8 cellular contexts compared by ENCODE assay signal in the genomic region with DNA sequence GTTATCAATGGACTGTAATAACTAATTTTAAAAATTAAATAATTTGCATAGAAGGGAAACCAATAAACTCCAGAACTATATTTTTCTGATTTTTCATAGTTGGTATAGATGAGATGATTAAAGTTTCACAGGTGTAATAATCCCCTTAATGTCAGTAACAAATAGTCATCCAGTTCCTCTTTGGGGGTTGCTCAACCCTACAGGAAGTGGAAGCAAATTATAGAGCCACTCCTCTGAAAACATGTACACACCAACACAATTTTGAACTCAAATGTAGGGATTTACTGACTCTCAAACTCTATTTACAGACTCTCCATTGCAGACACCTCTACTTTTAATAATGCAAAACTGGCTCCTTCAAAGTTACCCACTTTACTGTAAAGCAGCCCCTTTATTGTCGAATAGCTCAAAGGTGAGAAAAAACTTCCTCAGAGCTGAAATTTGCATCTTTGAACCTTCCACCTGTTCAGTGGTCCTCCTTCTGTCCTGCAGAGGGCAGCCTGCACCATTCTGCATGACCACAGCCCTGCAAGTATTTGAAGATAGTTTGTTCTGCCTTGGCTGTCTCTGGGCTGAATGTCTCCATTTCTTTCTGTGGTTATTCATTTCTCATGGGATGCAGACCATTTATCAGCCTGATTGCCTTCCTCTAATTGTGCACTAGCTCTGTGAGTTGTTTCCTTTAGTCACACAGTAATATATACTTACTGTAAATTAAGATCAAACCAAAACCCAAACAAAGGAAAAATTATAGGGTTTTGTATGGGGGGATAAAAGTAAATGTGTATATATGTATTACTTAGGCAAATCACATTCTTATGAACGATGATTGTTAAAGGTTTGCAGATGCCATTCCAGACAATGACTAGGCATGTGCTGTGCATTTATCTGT.
DNase-seq lines count a peak whose midpoint lies in the region; ATAC-seq and TF ChIP-seq lines count a peak whose summit lies in the region.

No MANE protein-coding gene starts in this region.

- H3K9me3 Mint-ChIP-seq in WTC11 = no peaks in the 10 kb centered on the region

- TF ChIP-seq CTCF in GM13977 (IDR thresholded peaks at IDR 0.05; ENCODE audit: extremely low read depth, insufficient read depth, missing control alignments) (peak; percentile 86), WTC11 (IDR thresholded peaks at IDR 0.05) (peak; percentile 61)

- POLR2A ChIA-PET in WTC11 (lab: Charles Lee) = no interaction called here

- CTCF ChIA-PET in WTC11 (lab: Charles Lee) = interaction anchor here (0.6 to 1.5 kb wide), 18 partner anchors 8 to 1188 kb away, joined by 3 to 9 read pairs (median 3); no protein-coding TSS in a partner anchor

- H3K27me3 Mint-ChIP-seq in WTC11 (ENCODE audit: low read depth) = no peaks in the 10 kb centered on the region

- peak; percentile 35 for DNase-seq in ACHN
- DNase-seq in GM13977 (ENCODE audit: low spot score) = peak; percentile 32
- DNase-seq in NCI-H1092 treated with DMSO at 0.1 percent for 48 hours (lab: John Stamatoyannopoulos, UW) = peak; percentile 47
- peak; percentile 60 for DNase-seq in WTC11 (ENCODE audit: low spot score)
- peak; percentile 2 for DNase-seq in epithelial cell of prostate (ENCODE audit: low read depth, low spot score)
- DNase-seq in midbrain (lab: John Stamatoyannopoulos, UW) = peak; percentile 59
- peak; percentile 53 for DNase-seq in ureter (ENCODE audit: low spot score)

- in situ Hi-C loops in ACHN (cut with HindIII; ENCODE audit: low pct_ligation_motif_present, low pct_unique_long_range_greater_than_20kb, low sequenced_read_pairs) (no loop called here), GM13977 (cut with MboI; ENCODE audit: low pct_unique_long_range_greater_than_20kb, low sequenced_read_pairs, unreplicated experiment) (loop anchor here (25.0 kb wide), 1 partner anchor 1194 kb away; a partner anchor contains a TSS)

- 0 out of 2 replicates have a peak overlapping the region, but pooled peaks have one; percentile 18 for H3K27ac Mint-ChIP-seq in WTC11

- peaks cover 8% of the 10 kb centered on the region for H3K4me1 Mint-ChIP-seq in WTC11

- ATAC-seq in HG02678 (IDR thresholded peaks at IDR 0.05; ENCODE audit: unreplicated experiment) = peak; percentile 88
- ATAC-seq in WTC11 = peak; percentile 99

- no peak overlapping the region for H3K27ac ChIP-seq in epithelial cell of prostate

- H3K4me3 Mint-ChIP-seq in WTC11 = no peak overlapping the region

- no peaks in the 10 kb centered on the region for H3K36me3 Mint-ChIP-seq in WTC11

TF ChIP-seq in WTC11, 78 proteins besides CTCF, POLR2A, EP300 and RAD21:
- TF ChIP-seq NFATC4 (CRISPR knock-in tag; IDR thresholded peaks at IDR 0.05) = no peak
- TF ChIP-seq, protein P1, sequence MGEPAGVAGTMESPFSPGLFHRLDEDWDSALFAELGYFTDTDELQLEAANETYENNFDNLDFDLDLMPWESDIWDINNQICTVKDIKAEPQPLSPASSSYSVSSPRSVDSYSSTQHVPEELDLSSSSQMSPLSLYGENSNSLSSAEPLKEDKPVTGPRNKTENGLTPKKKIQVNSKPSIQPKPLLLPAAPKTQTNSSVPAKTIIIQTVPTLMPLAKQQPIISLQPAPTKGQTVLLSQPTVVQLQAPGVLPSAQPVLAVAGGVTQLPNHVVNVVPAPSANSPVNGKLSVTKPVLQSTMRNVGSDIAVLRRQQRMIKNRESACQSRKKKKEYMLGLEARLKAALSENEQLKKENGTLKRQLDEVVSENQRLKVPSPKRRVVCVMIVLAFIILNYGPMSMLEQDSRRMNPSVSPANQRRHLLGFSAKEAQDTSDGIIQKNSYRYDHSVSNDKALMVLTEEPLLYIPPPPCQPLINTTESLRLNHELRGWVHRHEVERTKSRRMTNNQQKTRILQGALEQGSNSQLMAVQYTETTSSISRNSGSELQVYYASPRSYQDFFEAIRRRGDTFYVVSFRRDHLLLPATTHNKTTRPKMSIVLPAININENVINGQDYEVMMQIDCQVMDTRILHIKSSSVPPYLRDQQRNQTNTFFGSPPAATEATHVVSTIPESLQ (CRISPR knock-in tag; IDR thresholded peaks at IDR 0.05) = no peak
- TF ChIP-seq, protein P2, sequence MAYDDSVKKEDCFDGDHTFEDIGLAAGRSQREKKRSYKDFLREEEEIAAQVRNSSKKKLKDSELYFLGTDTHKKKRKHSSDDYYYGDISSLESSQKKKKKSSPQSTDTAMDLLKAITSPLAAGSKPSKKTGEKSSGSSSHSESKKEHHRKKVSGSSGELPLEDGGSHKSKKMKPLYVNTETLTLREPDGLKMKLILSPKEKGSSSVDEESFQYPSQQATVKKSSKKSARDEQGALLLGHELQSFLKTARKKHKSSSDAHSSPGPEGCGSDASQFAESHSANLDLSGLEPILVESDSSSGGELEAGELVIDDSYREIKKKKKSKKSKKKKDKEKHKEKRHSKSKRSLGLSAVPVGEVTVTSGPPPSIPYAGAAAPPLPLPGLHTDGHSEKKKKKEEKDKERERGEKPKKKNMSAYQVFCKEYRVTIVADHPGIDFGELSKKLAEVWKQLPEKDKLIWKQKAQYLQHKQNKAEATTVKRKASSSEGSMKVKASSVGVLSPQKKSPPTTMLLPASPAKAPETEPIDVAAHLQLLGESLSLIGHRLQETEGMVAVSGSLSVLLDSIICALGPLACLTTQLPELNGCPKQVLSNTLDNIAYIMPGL (CRISPR knock-in tag; IDR thresholded peaks at IDR 0.05) = no peak
- TF ChIP-seq, protein P3, sequence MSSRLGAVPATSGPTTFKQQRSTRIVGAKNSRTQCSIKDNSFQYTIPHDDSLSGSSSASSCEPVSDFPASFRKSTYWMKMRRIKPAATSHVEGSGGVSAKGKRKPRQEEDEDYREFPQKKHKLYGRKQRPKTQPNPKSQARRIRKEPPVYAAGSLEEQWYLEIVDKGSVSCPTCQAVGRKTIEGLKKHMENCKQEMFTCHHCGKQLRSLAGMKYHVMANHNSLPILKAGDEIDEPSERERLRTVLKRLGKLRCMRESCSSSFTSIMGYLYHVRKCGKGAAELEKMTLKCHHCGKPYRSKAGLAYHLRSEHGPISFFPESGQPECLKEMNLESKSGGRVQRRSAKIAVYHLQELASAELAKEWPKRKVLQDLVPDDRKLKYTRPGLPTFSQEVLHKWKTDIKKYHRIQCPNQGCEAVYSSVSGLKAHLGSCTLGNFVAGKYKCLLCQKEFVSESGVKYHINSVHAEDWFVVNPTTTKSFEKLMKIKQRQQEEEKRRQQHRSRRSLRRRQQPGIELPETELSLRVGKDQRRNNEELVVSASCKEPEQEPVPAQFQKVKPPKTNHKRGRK (CRISPR knock-in tag; IDR thresholded peaks at IDR 0.05; ENCODE audit: borderline replicate concordance) = no peak
- no peak for TF ChIP-seq ESRRA (CRISPR knock-in tag; IDR thresholded peaks at IDR 0.05; ENCODE audit: borderline replicate concordance)
- TF ChIP-seq, protein P4, sequence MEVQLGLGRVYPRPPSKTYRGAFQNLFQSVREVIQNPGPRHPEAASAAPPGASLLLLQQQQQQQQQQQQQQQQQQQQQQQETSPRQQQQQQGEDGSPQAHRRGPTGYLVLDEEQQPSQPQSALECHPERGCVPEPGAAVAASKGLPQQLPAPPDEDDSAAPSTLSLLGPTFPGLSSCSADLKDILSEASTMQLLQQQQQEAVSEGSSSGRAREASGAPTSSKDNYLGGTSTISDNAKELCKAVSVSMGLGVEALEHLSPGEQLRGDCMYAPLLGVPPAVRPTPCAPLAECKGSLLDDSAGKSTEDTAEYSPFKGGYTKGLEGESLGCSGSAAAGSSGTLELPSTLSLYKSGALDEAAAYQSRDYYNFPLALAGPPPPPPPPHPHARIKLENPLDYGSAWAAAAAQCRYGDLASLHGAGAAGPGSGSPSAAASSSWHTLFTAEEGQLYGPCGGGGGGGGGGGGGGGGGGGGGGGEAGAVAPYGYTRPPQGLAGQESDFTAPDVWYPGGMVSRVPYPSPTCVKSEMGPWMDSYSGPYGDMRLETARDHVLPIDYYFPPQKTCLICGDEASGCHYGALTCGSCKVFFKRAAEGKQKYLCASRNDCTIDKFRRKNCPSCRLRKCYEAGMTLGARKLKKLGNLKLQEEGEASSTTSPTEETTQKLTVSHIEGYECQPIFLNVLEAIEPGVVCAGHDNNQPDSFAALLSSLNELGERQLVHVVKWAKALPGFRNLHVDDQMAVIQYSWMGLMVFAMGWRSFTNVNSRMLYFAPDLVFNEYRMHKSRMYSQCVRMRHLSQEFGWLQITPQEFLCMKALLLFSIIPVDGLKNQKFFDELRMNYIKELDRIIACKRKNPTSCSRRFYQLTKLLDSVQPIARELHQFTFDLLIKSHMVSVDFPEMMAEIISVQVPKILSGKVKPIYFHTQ (CRISPR knock-in tag; IDR thresholded peaks at IDR 0.05) = no peak

Comparison
In these comparisons a context has a peak if more than half of its experiments do, and no peak if none do; other contexts are left out.
1. DNase-seq: peak in every context shown above with its lines; median percentile 60 in WTC11; 59 in midbrain; 53 in ureter; 47 in NCI-H1092 treated with DMSO at 0.1 percent for 48 hours; 35 in ACHN; 32 in GM13977; 2 in epithelial cell of prostate.